In the genomic region with DNA sequence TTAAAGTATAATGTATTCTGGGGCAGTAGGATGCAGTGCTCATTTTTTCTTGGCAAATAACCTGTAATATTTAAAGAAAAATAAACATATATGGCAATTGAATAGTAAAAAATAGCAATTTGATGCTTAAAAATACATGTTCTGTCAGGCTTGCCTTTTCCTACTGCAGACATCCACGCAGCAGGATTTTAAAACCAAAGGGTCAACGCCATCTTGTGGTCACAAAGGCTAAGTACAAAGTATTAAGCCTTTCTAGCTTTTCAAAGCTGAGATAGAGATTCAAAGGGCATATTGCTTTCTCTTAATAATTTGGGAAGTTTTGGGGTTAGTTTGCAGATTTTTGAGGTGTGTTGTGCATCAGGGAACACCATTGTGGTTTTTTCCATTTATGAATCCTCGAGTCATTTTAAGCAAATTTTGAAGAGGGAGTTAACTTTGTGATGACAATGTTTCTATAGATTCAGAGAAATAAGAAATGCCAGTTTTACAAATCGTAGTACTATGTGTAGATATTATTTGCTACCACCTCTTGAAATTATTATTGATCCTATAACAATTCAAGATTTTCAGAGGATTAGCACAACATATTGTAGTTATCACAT, we compare ENCODE assay signal across 8 cellular contexts. TPM values are rescaled to one million over a fixed set of nuclear protein-coding genes. Genes with fewer than 3 reads are reported as not detected.
DNase-seq lines count a peak whose midpoint lies in the region; ATAC-seq and TF ChIP-seq lines count a peak whose summit lies in the region.

No MANE protein-coding gene starts in this region.

- no peak for TF ChIP-seq POLR2A in vagina (IDR thresholded peaks at IDR 0.05)

- no peak overlapping the region for H2AFZ ChIP-seq in DND-41 (ENCODE audit: low read depth, low read length)

- DNase-seq in DND-41 (peak; percentile 18), GM19240 (ENCODE audit: insufficient read length, low spot score) (peak; percentile 2), NCI-H446 treated with DMSO at 0.1 percent for 48 hours (lab: John Stamatoyannopoulos, UW) (peak; percentile 37), T47D (ENCODE audit: low read depth in 1 of 2, low spot score in 1 of 2) (peak; percentile 52 to 71), left colon (no peak), vagina (ENCODE audit: extremely low spot score in 2 of 2) (no peak), UCSD-AML1 (lab: John Stamatoyannopoulos, UW; ENCODE audit: unreplicated experiment) (no peak)

- H3K9me3 ChIP-seq in DND-41 (ENCODE audit: insufficient read depth, low read length, severe bottlenecking) (no peaks in the 10 kb centered on the region), vagina (no peaks in the 10 kb centered on the region)

- no peak overlapping the region for H3K27ac ChIP-seq in DND-41 (ENCODE audit: low read length)
- no peak overlapping the region for H3K27ac ChIP-seq in vagina

- H3K4me2 ChIP-seq in DND-41 (ENCODE audit: insufficient read depth, low read length), result no peak overlapping the region

- H3K4me1 ChIP-seq in DND-41 (ENCODE audit: insufficient read depth, low read length) (no peaks in the 10 kb centered on the region), vagina (no peaks in the 10 kb centered on the region)

- intact Hi-C loops in left colon (cut with DNase I, micrococcal nuclease), result no loop called here
- intact Hi-C loops in vagina (cut with DNase I), result loop anchor here (10.0 kb wide), 1 partner anchor 1415 kb away; no protein-coding TSS in a partner anchor

- TF ChIP-seq CTCF in DND-41 (IDR thresholded peaks at IDR 0.05; ENCODE audit: borderline replicate concordance, extremely low read depth, low read length, poor library complexity, severe bottlenecking) (peak; percentile 80), vagina (IDR thresholded peaks at IDR 0.05) (peak; percentile 67 to 69 (median 68))

- H3K4me3 ChIP-seq in DND-41 (ENCODE audit: low read depth in 1 of 2, low read length in 2 of 2) (no peak overlapping the region), vagina (no peak overlapping the region)

- no peaks in the 10 kb centered on the region for H3K27me3 ChIP-seq in DND-41 (ENCODE audit: insufficient read depth, low read length, poor library complexity)
- no peaks in the 10 kb centered on the region for H3K27me3 ChIP-seq in vagina

- in situ Hi-C loops in T47D (cut with HindIII; ENCODE audit: low pct_unique_long_range_greater_than_20kb, low sequenced_read_pairs), result no loop called here

- H3K9ac ChIP-seq in DND-41 (ENCODE audit: low read depth, low read length), result no peak overlapping the region

- H3K36me3 ChIP-seq in DND-41 (ENCODE audit: insufficient read depth, low read length) (no peaks in the 10 kb centered on the region), vagina (no peaks in the 10 kb centered on the region)

- peak; percentile 84 for ATAC-seq in DND-41 (ENCODE audit: insufficient read depth, low read depth)
- ATAC-seq in HG03159 (IDR thresholded peaks at IDR 0.05; ENCODE audit: unreplicated experiment), result peak; percentile 95
- ATAC-seq in left colon, result peak; percentile 45

- no peaks in the 10 kb centered on the region for H4K20me1 ChIP-seq in DND-41 (ENCODE audit: insufficient read depth, low read length)

- H3K79me2 ChIP-seq in DND-41 (ENCODE audit: insufficient read depth, low read length), result no peaks in the 10 kb centered on the region

RNA-seq across cellular contexts. Expression of a gene that starts 4.7 kb away (rescaled TPM):
- total RNA-seq in left colon, result not detected
- total RNA-seq in vagina, result not detected

RNA-seq across cellular contexts. Expression of a gene that starts 45.1 kb away (rescaled TPM):
- not detected for total RNA-seq in left colon
- total RNA-seq in vagina, result not detected

Comparison
In these comparisons a context has a peak if more than half of its experiments do, and no peak if none do; other contexts are left out.
1. ATAC-seq: peak in every context shown above with its lines; median percentile 95 in HG03159; 84 in DND-41; 45 in left colon.
2. DNase-seq: peak in DND-41 (single experiment), GM19240 (single experiment), NCI-H446 treated with DMSO at 0.1 percent for 48 hours (single experiment) and T47D (2 of 2); none in left colon (0 of 2), vagina (0 of 2) and UCSD-AML1 (single experiment).